In genomic region chr9:123678878-123679329, GRCh38 we compare ENCODE assay signal across 13 cellular contexts.
DNase-seq lines count a peak whose midpoint lies in the region; ATAC-seq and TF ChIP-seq lines count a peak whose summit lies in the region.
"Had no signal": no experiment of that assay in that cellular context is flagged by ENCODE, and none has a peak within 500 bp of the region (broad histone marks: within the 10 kb centered on the region; RNA-seq: fewer than 3 reads in every experiment).

No MANE protein-coding gene starts in this region.

- no peak for TF ChIP-seq CTCF in HL-60 (IDR thresholded peaks at IDR 0.05; ENCODE audit: insufficient read depth, low read length)
- TF ChIP-seq CTCF in WERI-Rb-1 (IDR thresholded peaks at IDR 0.05; ENCODE audit: low read depth, low read length) = no peak

- no peaks in the 10 kb centered on the region for H3K27me3 ChIP-seq in BLaER1
- no peaks in the 10 kb centered on the region for H3K27me3 ChIP-seq in HL-60 (ENCODE audit: insufficient read depth, poor library complexity, severe bottlenecking)
- H3K27me3 ChIP-seq in WERI-Rb-1 (ENCODE audit: insufficient read depth, low read depth, severe bottlenecking) = no peaks in the 10 kb centered on the region
- H3K27me3 ChIP-seq in mucosa of rectum (ENCODE audit: control insufficient read depth in 2 of 2, insufficient read depth in 2 of 2, low read length in 2 of 2) = no peaks in the 10 kb centered on the region
- H3K27me3 ChIP-seq: dorsolateral prefrontal cortex, right lobe of liver had no signal

- H3K9me3 ChIP-seq in BLaER1 (peaks cover 14% of the 10 kb centered on the region), WERI-Rb-1 (ENCODE audit: severe bottlenecking) (no peaks in the 10 kb centered on the region), mucosa of rectum (ENCODE audit: control insufficient read depth in 2 of 2, low read length in 2 of 2) (no peaks in the 10 kb centered on the region)
- H3K9me3 ChIP-seq: right lobe of liver had no signal

- H3K9ac ChIP-seq in BLaER1 (peak overlapping the region; percentile 63; the same call in 1 of the 2 replicates), mucosa of rectum (ENCODE audit: low read depth in 1 of 2, low read length in 2 of 2) (no peak overlapping the region)

- H3K4me1 ChIP-seq in BLaER1 (peaks cover 58% of the 10 kb centered on the region), mucosa of rectum (ENCODE audit: control insufficient read depth in 2 of 2, insufficient read depth in 2 of 2, low read length in 2 of 2) (peaks cover 14 to 22% of the 10 kb centered on the region in 2 donors)

- no peaks in the 10 kb centered on the region for H3K9me3 Mint-ChIP-seq in T-helper 2 cell treated with Interferon-gamma antibody and Interleukin-4, amounts not matched to agents 5 μg/mL and 100 μg/mL, for 36 hours

- H3K4me3 ChIP-seq in BLaER1 (peak overlapping the region; percentile 25; the same call in 1 of the 2 replicates), HL-60 (replicated peaks; ENCODE audit: insufficient read depth, low read length) (no peak overlapping the region), WERI-Rb-1 (ENCODE audit: low read depth, low read length) (no peak overlapping the region), mucosa of rectum (ENCODE audit: low read length in 2 of 2) (no peak overlapping the region)
- H3K4me3 ChIP-seq: right lobe of liver had no signal

- H3K27me3 Mint-ChIP-seq in T-helper 2 cell treated with Interferon-gamma antibody and Interleukin-4, amounts not matched to agents 5 μg/mL and 100 μg/mL, for 36 hours (ENCODE audit: low read depth) = peaks cover 2% of the 10 kb centered on the region
- H3K27me3 Mint-ChIP-seq: CD4-positive, alpha-beta memory T cell; stimulated activated naive CD8-positive, alpha-beta T cell treated with anti-CD3 and anti-CD28 coated beads, Interleukin-15, amount 100 ng/mL, for 72 hours had no signal

- H3K4me2 ChIP-seq in BLaER1 = peak overlapping the region; percentile 77

- no peak overlapping the region for H3K27ac Mint-ChIP-seq in T-helper 2 cell treated with Interferon-gamma antibody and Interleukin-4, amounts not matched to agents 5 μg/mL and 100 μg/mL, for 36 hours
- H3K27ac Mint-ChIP-seq: stimulated activated naive CD8-positive, alpha-beta T cell treated with anti-CD3 and anti-CD28 coated beads, Interleukin-15, amount 100 ng/mL, for 72 hours had no signal

- H3K4me3 Mint-ChIP-seq in T-helper 2 cell treated with Interferon-gamma antibody and Interleukin-4, amounts not matched to agents 5 μg/mL and 100 μg/mL, for 36 hours = no peak overlapping the region
- H3K4me3 Mint-ChIP-seq: stimulated activated naive CD8-positive, alpha-beta T cell treated with anti-CD3 and anti-CD28 coated beads, Interleukin-15, amount 100 ng/mL, for 72 hours had no signal

- no peaks in the 10 kb centered on the region for H4K20me1 ChIP-seq in BLaER1

- ATAC-seq in GM18498 (IDR thresholded peaks at IDR 0.05; ENCODE audit: unreplicated experiment) = no peak

- H3K4me1 Mint-ChIP-seq in T-helper 2 cell treated with Interferon-gamma antibody and Interleukin-4, amounts not matched to agents 5 μg/mL and 100 μg/mL, for 36 hours (ENCODE audit: low read depth) = peaks cover 5% of the 10 kb centered on the region

- H3K36me3 ChIP-seq in BLaER1 = peaks cover 10% of the 10 kb centered on the region; the same call in 1 of the 2 replicates
- no peaks in the 10 kb centered on the region for H3K36me3 ChIP-seq in WERI-Rb-1
- no peaks in the 10 kb centered on the region for H3K36me3 ChIP-seq in mucosa of rectum (ENCODE audit: control insufficient read depth in 2 of 2, insufficient read depth in 2 of 2, low read length in 2 of 2)
- H3K36me3 ChIP-seq: right lobe of liver had no signal

- H3K27ac ChIP-seq in BLaER1 (peak overlapping the region; percentile 89), HL-60 (replicated peaks) (peak overlapping the region; percentile 10), WERI-Rb-1 (peak overlapping the region; percentile 47), mucosa of rectum (ENCODE audit: low read depth in 2 of 2, low read length in 2 of 2) (peak overlapping the region; percentile 28 to 65)
- H3K27ac ChIP-seq: dorsolateral prefrontal cortex, right lobe of liver had no signal

- H3K36me3 Mint-ChIP-seq in T-helper 2 cell treated with Interferon-gamma antibody and Interleukin-4, amounts not matched to agents 5 μg/mL and 100 μg/mL, for 36 hours (ENCODE audit: low read depth) = no peaks in the 10 kb centered on the region

- DNase-seq in HL-60 (ENCODE audit: low read depth in 1 of 2, low spot score in 1 of 2) = peak in 1 of 2 experiments; percentile 23
- DNase-seq in WERI-Rb-1 = no peak
- DNase-seq in NCI-H2081 (lab: John Stamatoyannopoulos, UW) = no peak
- DNase-seq in T-helper 2 cell treated with Interferon-gamma antibody and Interleukin-4, amounts not matched to agents 5 μg/mL and 100 μg/mL, for 36 hours (ENCODE audit: low spot score) = no peak
- no peak for DNase-seq in NCI-H2227 treated with DMSO at 0.1 percent for 48 hours (lab: John Stamatoyannopoulos, UW)
- DNase-seq: dorsolateral prefrontal cortex, Karpas-422, right lobe of liver had no signal

Comparison
In these comparisons a context has a peak if more than half of its experiments do, and no peak if none do; other contexts are left out.
1. H3K27ac ChIP-seq: peak in every context shown above with its lines; median percentile 89 in BLaER1; 47 in WERI-Rb-1; 46 in mucosa of rectum; 10 in HL-60.